8 cellular contexts compared by ENCODE assay signal in the genomic region with DNA sequence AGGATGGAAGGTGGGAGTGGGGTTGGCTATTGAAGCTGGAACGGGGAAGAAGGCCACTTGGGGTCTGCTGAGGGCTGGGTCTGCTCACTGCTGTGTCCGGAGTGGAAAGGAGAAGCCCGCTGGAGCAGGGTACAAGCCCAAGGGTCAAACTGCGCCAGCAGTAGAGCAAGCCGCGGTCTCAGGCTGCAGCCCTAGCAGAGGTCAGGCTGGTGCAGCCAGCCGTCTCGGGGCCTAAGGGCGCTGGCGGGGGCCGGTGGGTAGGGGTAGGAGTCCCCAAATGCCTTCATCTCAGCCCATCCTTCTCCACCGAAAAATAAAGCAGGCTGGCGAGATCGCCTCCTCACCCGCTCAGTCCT. TPM values are rescaled to one million over a fixed set of nuclear protein-coding genes. Genes with fewer than 3 reads are reported as not detected.
DNase-seq lines count a peak whose midpoint lies in the region; ATAC-seq and TF ChIP-seq lines count a peak whose summit lies in the region.

No MANE protein-coding gene starts in this region.

- H3K4me1 ChIP-seq in iPS-18a (ENCODE audit: control insufficient read depth, low read depth, low read length) (peaks cover 8% of the 10 kb centered on the region), stomach (peaks cover 25 to 50% (median 43%) of the 10 kb centered on the region in 4 donors)

- no peaks in the 10 kb centered on the region for H3K36me3 Mint-ChIP-seq in activated naive CD8-positive, alpha-beta T cell treated with anti-CD3 and anti-CD28 coated beads, Interleukin-2, amount 10 ng/mL, durations not matched to agents 7 days and 5 days

- no peak for TF ChIP-seq POLR2A in stomach (IDR thresholded peaks at IDR 0.05)

- in situ Hi-C loops in KBM-7 (cut with MboI; ENCODE audit: low pct_unique_long_range_greater_than_20kb, low sequenced_read_pairs), result no loop called here

- H3K27ac Mint-ChIP-seq in activated naive CD8-positive, alpha-beta T cell treated with anti-CD3 and anti-CD28 coated beads, Interleukin-2, amount 10 ng/mL, durations not matched to agents 7 days and 5 days, result no peak overlapping the region

- no peaks in the 10 kb centered on the region for H3K9me3 ChIP-seq in iPS-18a (ENCODE audit: control insufficient read depth, low read depth, low read length)
- no peaks in the 10 kb centered on the region for H3K9me3 ChIP-seq in stomach

- H3K4me3 ChIP-seq in iPS-18a (ENCODE audit: low read length) (peak overlapping the region; percentile 60), stomach (peak overlapping the region; percentile 65 to 77 (median 74))

- H3K4me3 Mint-ChIP-seq in activated naive CD8-positive, alpha-beta T cell treated with anti-CD3 and anti-CD28 coated beads, Interleukin-2, amount 10 ng/mL, durations not matched to agents 7 days and 5 days, result peak overlapping the region; percentile 61

- ATAC-seq in GM18502 (IDR thresholded peaks at IDR 0.05; ENCODE audit: poor library complexity, unreplicated experiment) (peak; percentile 38), HG02970 (IDR thresholded peaks at IDR 0.05; ENCODE audit: low FRiP score, unreplicated experiment) (peak; percentile 36)
- ATAC-seq in activated naive CD8-positive, alpha-beta T cell treated with anti-CD3 and anti-CD28 coated beads, Interleukin-2, amount 10 ng/mL, durations not matched to agents 7 days and 5 days (ENCODE audit: low read depth), result peak; percentile 3

- no peak for TF ChIP-seq CTCF in stomach (IDR thresholded peaks at IDR 0.05)

- H3K27me3 Mint-ChIP-seq in activated naive CD8-positive, alpha-beta T cell treated with anti-CD3 and anti-CD28 coated beads, Interleukin-2, amount 10 ng/mL, durations not matched to agents 7 days and 5 days, result peaks cover 23% of the 10 kb centered on the region

- H3K9me3 Mint-ChIP-seq in activated naive CD8-positive, alpha-beta T cell treated with anti-CD3 and anti-CD28 coated beads, Interleukin-2, amount 10 ng/mL, durations not matched to agents 7 days and 5 days, result peaks cover 5% of the 10 kb centered on the region

- no peak for DNase-seq in activated naive CD8-positive, alpha-beta T cell treated with anti-CD3 and anti-CD28 coated beads, Interleukin-2, amount 10 ng/mL, durations not matched to agents 7 days and 5 days
- DNase-seq in stomach, result no peak
- no peak for DNase-seq in KBM-7
- DNase-seq in HPDE6-E6E7 (ENCODE audit: extremely low spot score), result no peak
- DNase-seq in NCI-H146 (lab: John Stamatoyannopoulos, UW), result no peak

- H3K9ac ChIP-seq in iPS-18a (ENCODE audit: low read length), result peak overlapping the region; percentile 33

- H3K36me3 ChIP-seq in iPS-18a (ENCODE audit: control insufficient read depth, low read depth, low read length) (no peaks in the 10 kb centered on the region), stomach (peaks cover 0 to 7% (median 4%) of the 10 kb centered on the region in 4 donors)

- intact Hi-C loops in stomach (cut with DNase I; ENCODE audit: low total_unique reads), result no loop called here

- POLR2A ChIA-PET in activated naive CD8-positive, alpha-beta T cell treated with anti-CD3 and anti-CD28 coated beads, Interleukin-2, amount 10 ng/mL, durations not matched to agents 7 days and 5 days (lab: Charles Lee), result interaction anchor here (0.5 to 4.5 kb wide), 3 partner anchors 8 to 1641 kb away, joined by 3 to 16 read pairs (median 3); no protein-coding TSS in a partner anchor

- H3K27me3 ChIP-seq in iPS-18a (ENCODE audit: control insufficient read depth, insufficient read depth, low read length) (peaks cover 40% of the 10 kb centered on the region), stomach (no peaks in the 10 kb centered on the region)

- H3K27ac ChIP-seq in iPS-18a (ENCODE audit: low read length) (no peak overlapping the region), stomach (peak overlapping the region; percentile 75 to 95 (median 91))

- 16 to 51% (median 27%) methylated on average over 3 to 15 of the region's 15 CpGs for WGBS in stomach, 5 donors

- no peak for TF ChIP-seq EP300 in stomach (IDR thresholded peaks at IDR 0.05)

- peaks cover 11% of the 10 kb centered on the region for H3K4me1 Mint-ChIP-seq in activated naive CD8-positive, alpha-beta T cell treated with anti-CD3 and anti-CD28 coated beads, Interleukin-2, amount 10 ng/mL, durations not matched to agents 7 days and 5 days

RNA-seq across cellular contexts. Expression of a gene that starts 0.7 kb away (rescaled TPM):
- total RNA-seq in activated naive CD8-positive, alpha-beta T cell treated with anti-CD3 and anti-CD28 coated beads, Interleukin-2, amount 10 ng/mL, durations not matched to agents 7 days and 5 days, result 1 to 10 TPM; 1.6 to 3.0 TPM
- total RNA-seq in stomach, result 100 to 1,000 TPM in 1 of 5 donors, 10 to 100 TPM in 4; 10.3 to 145 (median 21.6) TPM
- 10 to 100 TPM; 18.5 to 82.5 (median 41.5) TPM for polyA plus RNA-seq in stomach
